11 cellular contexts compared by ENCODE assay signal in genomic region chr15:70679919-70680231, GRCh38.
DNase-seq lines count a peak whose midpoint lies in the region; ATAC-seq, FAIRE-seq and TF ChIP-seq lines count a peak whose summit lies in the region.
"Had no signal": no experiment of that assay in that cellular context is flagged by ENCODE, and none has a peak within 500 bp of the region (broad histone marks: within the 10 kb centered on the region; RNA-seq: fewer than 3 reads in every experiment).

No MANE protein-coding gene starts in this region.

- H3K36me3 ChIP-seq in small intestine (ENCODE audit: control insufficient read depth in 2 of 2, insufficient read depth in 2 of 2, low read length in 2 of 2), result peaks cover 2 to 4% of the 10 kb centered on the region in 2 donors
- peaks cover 5 to 11% of the 10 kb centered on the region in 2 donors for H3K36me3 ChIP-seq in thyroid gland
- H3K36me3 ChIP-seq: BLaER1 treated with 17β-estradiol and CSF1 and Interleukin-3, amounts not matched to agents 10 nM and 100 nM had no signal

- peaks cover 6% of the 10 kb centered on the region for H3K27me3 Mint-ChIP-seq in activated CD8-positive, alpha-beta T cell treated with anti-CD3 and anti-CD28 coated beads for 36 hours
- peaks cover 36% of the 10 kb centered on the region for H3K27me3 Mint-ChIP-seq in activated CD8-positive, alpha-beta T cell treated with anti-CD3 and anti-CD28 coated beads, Interleukin-2, amount 10 ng/mL, durations not matched to agents 7 days and 5 days (ENCODE audit: low read depth)

- POLR2A ChIA-PET in activated CD8-positive, alpha-beta T cell treated with anti-CD3 and anti-CD28 coated beads for 36 hours (lab: Charles Lee), result no interaction called here
- POLR2A ChIA-PET in activated CD8-positive, alpha-beta T cell treated with anti-CD3 and anti-CD28 coated beads, Interleukin-2, amount 10 ng/mL, durations not matched to agents 7 days and 5 days (lab: Charles Lee), result no interaction called here

- CTCF ChIA-PET in activated CD8-positive, alpha-beta T cell treated with anti-CD3 and anti-CD28 coated beads for 36 hours (lab: Charles Lee), result interaction anchor here (0.6 to 5.6 kb wide), 8 partner anchors 11 to 131 kb away, joined by 3 to 36 read pairs (median 4); no protein-coding TSS in a partner anchor
- CTCF ChIA-PET in activated CD8-positive, alpha-beta T cell treated with anti-CD3 and anti-CD28 coated beads, Interleukin-2, amount 10 ng/mL, durations not matched to agents 7 days and 5 days (lab: Charles Lee), result interaction anchor here (0.6 to 7.5 kb wide), 14 partner anchors 11 to 761 kb away, joined by 3 to 53 read pairs (median 4); no protein-coding TSS in a partner anchor

- TF ChIP-seq POLR2A in thyroid gland (IDR thresholded peaks at IDR 0.05), result no peak

- no peaks in the 10 kb centered on the region for H3K36me3 Mint-ChIP-seq in activated CD8-positive, alpha-beta T cell treated with anti-CD3 and anti-CD28 coated beads for 36 hours (ENCODE audit: low read depth)
- no peaks in the 10 kb centered on the region for H3K36me3 Mint-ChIP-seq in activated CD8-positive, alpha-beta T cell treated with anti-CD3 and anti-CD28 coated beads, Interleukin-2, amount 10 ng/mL, durations not matched to agents 7 days and 5 days (ENCODE audit: low read depth)

- H3K27ac Mint-ChIP-seq in activated CD8-positive, alpha-beta T cell treated with anti-CD3 and anti-CD28 coated beads for 36 hours, result no peak overlapping the region
- H3K27ac Mint-ChIP-seq in activated CD8-positive, alpha-beta T cell treated with anti-CD3 and anti-CD28 coated beads, Interleukin-2, amount 10 ng/mL, durations not matched to agents 7 days and 5 days, result no peak overlapping the region

- peak; percentile 93 for FAIRE-seq in small intestine (lab: Jason Lieb, UNC)
- no peak for FAIRE-seq in urothelium cell line (lab: Jason Lieb, UNC)

- H3K4me3 Mint-ChIP-seq in activated CD8-positive, alpha-beta T cell treated with anti-CD3 and anti-CD28 coated beads for 36 hours, result no peak overlapping the region
- no peak overlapping the region for H3K4me3 Mint-ChIP-seq in activated CD8-positive, alpha-beta T cell treated with anti-CD3 and anti-CD28 coated beads, Interleukin-2, amount 10 ng/mL, durations not matched to agents 7 days and 5 days

- ATAC-seq in activated CD8-positive, alpha-beta T cell treated with anti-CD3 and anti-CD28 coated beads for 36 hours, result no peak
- ATAC-seq in activated CD8-positive, alpha-beta T cell treated with anti-CD3 and anti-CD28 coated beads, Interleukin-2, amount 10 ng/mL, durations not matched to agents 7 days and 5 days, result no peak

- intact Hi-C loops in activated CD8-positive, alpha-beta T cell treated with anti-CD3 and anti-CD28 coated beads for 36 hours (cut with micrococcal nuclease), result loop anchor here (5.0 to 10.0 kb wide), 2 partner anchors 45 to 132 kb away; no protein-coding TSS in a partner anchor
- intact Hi-C loops in thyroid gland (cut with DNase I), result loop anchor here (5.0 kb wide), 1 partner anchor 132 kb away; no protein-coding TSS in a partner anchor
- intact Hi-C loops in posterior cingulate gyrus (cut with DNase I), result loop anchor here (1.0 to 10.0 kb wide), 3 partner anchors 42 to 195 kb away; no protein-coding TSS in a partner anchor

- H3K27me3 ChIP-seq in small intestine (ENCODE audit: control insufficient read depth in 2 of 2, insufficient read depth in 2 of 2, low read length in 2 of 2) (no peaks in the 10 kb centered on the region), thyroid gland (no peaks in the 10 kb centered on the region)
- H3K27me3 ChIP-seq: BLaER1 treated with 17β-estradiol and CSF1 and Interleukin-3, amounts not matched to agents 10 nM and 100 nM had no signal

- H3K9me3 ChIP-seq in small intestine (ENCODE audit: control insufficient read depth, low read depth) (no peaks in the 10 kb centered on the region), thyroid gland (no peaks in the 10 kb centered on the region)
- H3K9me3 ChIP-seq: BLaER1 treated with 17β-estradiol and CSF1 and Interleukin-3, amounts not matched to agents 10 nM and 100 nM had no signal

- no peaks in the 10 kb centered on the region for H3K4me1 ChIP-seq in small intestine (ENCODE audit: control insufficient read depth in 2 of 2, insufficient read depth in 1 of 2, low read depth in 1 of 2, low read length in 1 of 2)
- peaks cover 6 to 21% of the 10 kb centered on the region in 2 donors for H3K4me1 ChIP-seq in thyroid gland

- H3K4me3 ChIP-seq in small intestine (ENCODE audit: low read depth in 1 of 2, low read length in 2 of 2), result no peak overlapping the region
- H3K4me3 ChIP-seq in thyroid gland (replicated peaks in 1 of 3), result no peak overlapping the region
- H3K4me3 ChIP-seq: BLaER1 treated with 17β-estradiol and CSF1 and Interleukin-3, amounts not matched to agents 10 nM and 100 nM had no signal

- H3K27ac ChIP-seq in VCaP, result no peak overlapping the region
- H3K27ac ChIP-seq in small intestine (ENCODE audit: low read depth in 1 of 2, low read length in 1 of 2), result no peak overlapping the region
- no peak overlapping the region for H3K27ac ChIP-seq in thyroid gland
- H3K27ac ChIP-seq: BLaER1 treated with 17β-estradiol and CSF1 and Interleukin-3, amounts not matched to agents 10 nM and 100 nM had no signal

- peak; percentile 35 for TF ChIP-seq CTCF in activated CD8-positive, alpha-beta T cell treated with anti-CD3 and anti-CD28 coated beads for 36 hours (IDR thresholded peaks at IDR 0.05)
- TF ChIP-seq CTCF in VCaP (conservative IDR thresholded peaks at IDR 0.05) (peak; percentile 22; the same call in 1 of the 2 replicates), thyroid gland (IDR thresholded peaks at IDR 0.05) (peak in 1 of 6 experiments; percentile 4)

- DNase-seq in activated CD8-positive, alpha-beta T cell treated with anti-CD3 and anti-CD28 coated beads for 36 hours, result no peak
- no peak for DNase-seq in activated CD8-positive, alpha-beta T cell treated with anti-CD3 and anti-CD28 coated beads, Interleukin-2, amount 10 ng/mL, durations not matched to agents 7 days and 5 days
- DNase-seq in NOMO-1 treated with DMSO at 0.1 percent for 48 hours (lab: John Stamatoyannopoulos, UW; ENCODE audit: unreplicated experiment), result peak; percentile 45
- no peak for DNase-seq in small intestine
- no peak for DNase-seq in thyroid gland
- no peak for DNase-seq in posterior cingulate gyrus
- DNase-seq in urothelium cell line (ENCODE audit: low spot score), result no peak
- DNase-seq: NCI-H1417 treated with DMSO at 0.1 percent for 48 hours, SIG-M5 had no signal

- no peaks in the 10 kb centered on the region for H3K4me1 Mint-ChIP-seq in activated CD8-positive, alpha-beta T cell treated with anti-CD3 and anti-CD28 coated beads for 36 hours (ENCODE audit: low read depth)
- H3K4me1 Mint-ChIP-seq in activated CD8-positive, alpha-beta T cell treated with anti-CD3 and anti-CD28 coated beads, Interleukin-2, amount 10 ng/mL, durations not matched to agents 7 days and 5 days (ENCODE audit: low read depth), result peaks cover 8% of the 10 kb centered on the region

- H3K9me3 Mint-ChIP-seq in activated CD8-positive, alpha-beta T cell treated with anti-CD3 and anti-CD28 coated beads for 36 hours, result no peaks in the 10 kb centered on the region
- H3K9me3 Mint-ChIP-seq in activated CD8-positive, alpha-beta T cell treated with anti-CD3 and anti-CD28 coated beads, Interleukin-2, amount 10 ng/mL, durations not matched to agents 7 days and 5 days (ENCODE audit: insufficient read depth), result no peaks in the 10 kb centered on the region
